In genomic region chr1:232687304-232687703, GRCh38 we compare ENCODE assay signal across 33 cellular contexts.
"Had no signal": no experiment of that assay in that cellular context is flagged by ENCODE, and none has a peak within 500 bp of the region (broad histone marks: within the 10 kb centered on the region; RNA-seq: fewer than 3 reads in every experiment).

No MANE protein-coding gene starts in this region.

- H3K36me3 ChIP-seq: MG63 had no signal

- DNase-seq: Karpas-422, Kasumi-1, MG63, MM.1S, MV-4-11, NCI-H1092, NCI-H1092 treated with DMSO at 0.1 percent for 48 hours, NCI-H1105, NCI-H1105 treated with DMSO at 0.1 percent for 48 hours, NCI-H1417, NCI-H1417 treated with DMSO at 0.1 percent for 48 hours, NCI-H1436, NCI-H1436 treated with DMSO at 0.1 percent for 48 hours, NCI-H146, NCI-H1694, NCI-H1694 treated with DMSO at 0.1 percent for 48 hours, NCI-H187, NCI-H187 treated with DMSO at 0.1 percent for 48 hours, NCI-H1930, NCI-H2029, NCI-H2029 treated with DMSO at 0.1 percent for 48 hours, NCI-H2081, NCI-H2081 treated with DMSO at 0.1 percent for 48 hours, NCI-H2107, NCI-H2171, NCI-H2171 treated with DMSO at 0.1 percent for 48 hours, NCI-H2227 treated with DMSO at 0.1 percent for 48 hours, NCI-H226, NCI-H345, NCI-H446, NCI-H446 treated with DMSO at 0.1 percent for 48 hours, NCI-H510A had no signal

- H3K4me2 ChIP-seq: KMS-11 had no signal

- H3K27ac ChIP-seq: KMS-11 had no signal

- H3K4me3 ChIP-seq: MG63 had no signal

- H3K9me3 ChIP-seq: MG63 had no signal

- H3K27me3 ChIP-seq: MG63 had no signal

- H3K9ac ChIP-seq: KMS-11 had no signal
